Comparison of ENCODE assay signal across 8 cellular contexts in genomic region chr7:149623262-149623997, GRCh38.
DNase-seq lines count a peak whose midpoint lies in the region; TF ChIP-seq lines count a peak whose summit lies in the region.
"Not testable (repeated sequence)": the region's sequence is repeated elsewhere in the genome, so short reads cannot be mapped to it uniquely, and the experiment has no call there.

No MANE protein-coding gene starts in this region.

- POLR2A ChIA-PET in CD4-positive, alpha-beta memory T cell (lab: Charles Lee; ENCODE audit: partially characterized antibody), result interaction anchor here (0.8 to 2.4 kb wide), 8 partner anchors 11 to 1896 kb away, joined by 3 to 7 read pairs (median 4); partner anchors contain the start of genes RHEB, ZNF398, ZNF777 and ZNF783

- peaks cover 20 to 40% of the 10 kb centered on the region in 2 donors for H3K36me3 Mint-ChIP-seq in CD4-positive, alpha-beta memory T cell
- H3K36me3 Mint-ChIP-seq in activated naive CD4-positive, alpha-beta T cell treated with anti-CD3 and anti-CD28 coated beads, Interleukin-2, amount 50 U/mL, for 24 hours, result not testable (repeated sequence)
- H3K36me3 Mint-ChIP-seq in immature natural killer cell, result peaks cover 9 to 15% (median 15%) of the 10 kb centered on the region in 3 donors

- H3K27me3 Mint-ChIP-seq in CD4-positive, alpha-beta memory T cell, result peaks cover 5 to 10% of the 10 kb centered on the region in 2 donors
- H3K27me3 Mint-ChIP-seq in activated naive CD4-positive, alpha-beta T cell treated with anti-CD3 and anti-CD28 coated beads, Interleukin-2, amount 50 U/mL, for 24 hours, result not testable (repeated sequence)
- H3K27me3 Mint-ChIP-seq in immature natural killer cell (ENCODE audit: low read depth in 3 of 3), result peaks cover 11 to 26% (median 19%) of the 10 kb centered on the region in 3 donors

- H3K9ac ChIP-seq in HUES48 (ENCODE audit: low read depth, low read length), result not testable (repeated sequence)

- CTCF ChIA-PET in CD4-positive, alpha-beta memory T cell (lab: Charles Lee; ENCODE audit: partially characterized antibody), result interaction anchor here (1.1 to 1.9 kb wide), 3 partner anchors 20 to 428 kb away, joined by 3 to 7 read pairs (median 4); partner anchors contain the start of gene ZNF282

- H3K4me1 Mint-ChIP-seq in CD4-positive, alpha-beta memory T cell, result peaks cover 23 to 54% (median 36%) of the 10 kb centered on the region in 4 donors
- H3K4me1 Mint-ChIP-seq in activated naive CD4-positive, alpha-beta T cell treated with anti-CD3 and anti-CD28 coated beads, Interleukin-2, amount 50 U/mL, for 24 hours, result peaks cover 44% of the 10 kb centered on the region
- peaks cover 43 to 46% of the 10 kb centered on the region in 2 donors for H3K4me1 Mint-ChIP-seq in immature natural killer cell

- not testable (repeated sequence) for DNase-seq in CD4-positive, alpha-beta memory T cell
- DNase-seq in Peyer's patch, result peak in 2 of 3 donors; percentile 19 to 57
- DNase-seq in epithelial cell of esophagus (ENCODE audit: low read depth), result peak; percentile 60
- peak in 2 of 3 donors; percentile 29 to 46 for DNase-seq in immature natural killer cell
- DNase-seq in substantia nigra (lab: John Stamatoyannopoulos, UW), result peak in 10 of 49 donors; percentile 5 to 83 (median 12)

- not testable (repeated sequence) for TF ChIP-seq CTCF in Peyer's patch (IDR thresholded peaks at IDR 0.05); epithelial cell of esophagus (IDR thresholded peaks at IDR 0.05; ENCODE audit: insufficient read depth, low read depth, low read length, missing control alignments); neutrophil (IDR thresholded peaks at IDR 0.05)

- H3K27ac ChIP-seq in CD4-positive, alpha-beta memory T cell (ENCODE audit: low read depth, low read length), result peak overlapping the region; percentile 66
- not testable (repeated sequence) for H3K27ac ChIP-seq in HUES48 (ENCODE audit: low read depth, low read length)
- H3K27ac ChIP-seq in Peyer's patch (peak overlapping the region; percentile 85 to 91 (median 88)), neutrophil (peak overlapping the region; percentile 81), substantia nigra (ENCODE audit: low read depth, low read length, poor library complexity, severe bottlenecking) (peak overlapping the region; percentile 37)

- H3K4me3 Mint-ChIP-seq in CD4-positive, alpha-beta memory T cell, result peak overlapping the region; percentile 90 to 96 (median 93)
- H3K4me3 Mint-ChIP-seq in activated naive CD4-positive, alpha-beta T cell treated with anti-CD3 and anti-CD28 coated beads, Interleukin-2, amount 50 U/mL, for 24 hours, result peak overlapping the region; percentile 97
- H3K4me3 Mint-ChIP-seq in immature natural killer cell, result peak overlapping the region; percentile 89 to 95 (median 90)

- H3K9me3 ChIP-seq in CD4-positive, alpha-beta memory T cell (ENCODE audit: control insufficient read depth in 1 of 2, low read length in 2 of 2); HUES48 (ENCODE audit: control insufficient read depth, insufficient read depth, low read length); Peyer's patch; neutrophil: not testable (repeated sequence)

- H3K9me3 Mint-ChIP-seq in CD4-positive, alpha-beta memory T cell; activated naive CD4-positive, alpha-beta T cell treated with anti-CD3 and anti-CD28 coated beads, Interleukin-2, amount 50 U/mL, for 24 hours; immature natural killer cell: not testable (repeated sequence)

- H3K36me3 ChIP-seq in CD4-positive, alpha-beta memory T cell (ENCODE audit: insufficient read depth, low read length), result peaks cover 26% of the 10 kb centered on the region
- H3K36me3 ChIP-seq in HUES48 (ENCODE audit: control insufficient read depth, insufficient read depth, low read length) (peaks cover 26% of the 10 kb centered on the region), Peyer's patch (peaks cover 0 to 29% (median 0%) of the 10 kb centered on the region in 3 donors), neutrophil (peaks cover 29% of the 10 kb centered on the region)

- not testable (repeated sequence) for H3K27me3 ChIP-seq in CD4-positive, alpha-beta memory T cell (ENCODE audit: insufficient read depth, low read length); HUES48 (ENCODE audit: control insufficient read depth, insufficient read depth, low read length); Peyer's patch; neutrophil

- H3K4me3 ChIP-seq in CD4-positive, alpha-beta memory T cell (ENCODE audit: low read length in 2 of 2), result peak overlapping the region; percentile 33 to 76
- H3K4me3 ChIP-seq in HUES48 (ENCODE audit: low read depth, low read length) (peak overlapping the region; percentile 92), Peyer's patch (peak overlapping the region; percentile 81 to 99 (median 93)), epithelial cell of esophagus (ENCODE audit: low read length) (peak overlapping the region; percentile 93), neutrophil (ENCODE audit: low read depth in 1 of 2, low read length in 1 of 2) (peak overlapping the region; percentile 67 to 80)

- intact Hi-C loops in CD4-positive, alpha-beta memory T cell (cut with micrococcal nuclease), result loop anchor here (10.0 kb wide), 1 partner anchor 479 kb away; the partner anchor contains the start of gene ZNF398

- peaks cover 41% of the 10 kb centered on the region for H3K4me1 ChIP-seq in CD4-positive, alpha-beta memory T cell (ENCODE audit: insufficient read depth, low read length)
- not testable (repeated sequence) for H3K4me1 ChIP-seq in HUES48 (ENCODE audit: control insufficient read depth, insufficient read depth, low read length)
- peaks cover 0 to 15% (median 10%) of the 10 kb centered on the region in 4 donors for H3K4me1 ChIP-seq in Peyer's patch
- peaks cover 24 to 41% of the 10 kb centered on the region in 2 experiments for H3K4me1 ChIP-seq in neutrophil (ENCODE audit: control insufficient read depth in 1 of 2, insufficient read depth in 1 of 2, low read depth in 1 of 2, low read length in 1 of 2)

- peak overlapping the region; percentile 79 to 95 (median 88) for H3K27ac Mint-ChIP-seq in CD4-positive, alpha-beta memory T cell
- peak overlapping the region; percentile 91 for H3K27ac Mint-ChIP-seq in activated naive CD4-positive, alpha-beta T cell treated with anti-CD3 and anti-CD28 coated beads, Interleukin-2, amount 50 U/mL, for 24 hours
- H3K27ac Mint-ChIP-seq in immature natural killer cell, result peak overlapping the region; percentile 79 to 93 (median 90)

- not testable (repeated sequence) for TF ChIP-seq POLR2A in Peyer's patch (IDR thresholded peaks at IDR 0.05)
